In the genomic region with DNA sequence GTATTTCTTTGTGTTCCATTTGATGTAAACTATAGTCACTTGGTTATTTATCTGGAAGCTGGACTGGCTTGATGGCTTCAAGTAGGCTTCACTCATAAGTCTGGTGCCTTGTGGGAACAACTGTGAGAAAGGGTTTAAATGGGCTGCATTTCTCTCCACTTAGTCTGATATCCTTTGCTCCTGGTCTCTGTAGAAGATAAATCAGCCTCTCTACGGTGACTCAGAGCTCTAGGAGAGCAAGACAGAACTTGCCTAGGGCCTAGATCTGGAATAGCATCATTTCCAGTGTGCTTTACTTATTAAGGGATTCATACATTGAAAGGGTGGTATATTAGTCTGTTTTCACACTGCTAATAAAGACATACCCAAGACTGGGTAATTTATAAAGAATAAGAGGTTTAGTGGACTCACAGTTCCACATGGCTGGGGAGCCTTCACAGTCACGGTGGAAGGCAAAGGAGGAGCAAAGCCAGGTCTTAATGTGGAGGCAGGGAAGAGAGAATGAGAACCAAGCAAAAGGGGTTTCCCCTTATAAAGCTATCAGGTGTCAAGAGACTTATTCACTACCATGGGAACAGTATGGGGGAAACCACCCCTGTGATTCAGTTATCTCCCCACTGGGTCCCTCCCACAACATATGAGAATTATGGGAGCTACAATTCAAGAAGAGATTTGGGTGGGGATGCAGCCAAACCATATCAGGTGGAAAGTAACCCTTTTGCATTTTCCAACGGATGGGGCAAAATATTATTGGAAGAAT, we compare ENCODE assay signal across 27 cellular contexts.
DNase-seq lines count a peak whose midpoint lies in the region; FAIRE-seq and TF ChIP-seq lines count a peak whose summit lies in the region.
"Had no signal": no experiment of that assay in that cellular context is flagged by ENCODE, and none has a peak within 500 bp of the region (broad histone marks: within the 10 kb centered on the region; RNA-seq: fewer than 3 reads in every experiment).

No MANE protein-coding gene starts in this region.

- H2AFZ ChIP-seq in keratinocyte (ENCODE audit: control insufficient read depth, low read length) (peak overlapping the region; percentile 26), osteoblast (ENCODE audit: low read length) (no peak overlapping the region)
- H2AFZ ChIP-seq: GM23338 had no signal

- TF ChIP-seq CTCF in bronchial epithelial cell (IDR thresholded peaks at IDR 0.05; ENCODE audit: insufficient read depth, low read length, severe bottlenecking) (no peak), keratinocyte (optimal IDR thresholded peaks at IDR 0.05 in 1 of 3, IDR thresholded peaks at IDR 0.05 in 1 of 3, conservative IDR thresholded peaks at IDR 0.05 in 1 of 3; ENCODE audit: extremely low read depth in 1 of 3, insufficient read depth in 2 of 3, low read length in 3 of 3) (no peak), ovary (IDR thresholded peaks at IDR 0.05) (no peak), osteoblast (IDR thresholded peaks at IDR 0.05; ENCODE audit: extremely low read depth, low read depth, low read length) (no peak)

- no peaks in the 10 kb centered on the region for H3K9me3 ChIP-seq in keratinocyte (ENCODE audit: control insufficient read depth, low read depth, low read length)
- H3K9me3 ChIP-seq in ovary = no peaks in the 10 kb centered on the region
- no peaks in the 10 kb centered on the region for H3K9me3 ChIP-seq in osteoblast (ENCODE audit: low read depth, low read length)

- H4K20me1 ChIP-seq in keratinocyte (ENCODE audit: control insufficient read depth, extremely low read depth, insufficient read depth, low read length) = no peaks in the 10 kb centered on the region
- H4K20me1 ChIP-seq in osteoblast (ENCODE audit: insufficient read depth, low read length) = no peaks in the 10 kb centered on the region

- H3K27me3 ChIP-seq in bronchial epithelial cell (ENCODE audit: control insufficient read depth, insufficient read depth, low read length) (no peaks in the 10 kb centered on the region), keratinocyte (ENCODE audit: control insufficient read depth, extremely low read depth, insufficient read depth, low read length) (no peaks in the 10 kb centered on the region), ovary (no peaks in the 10 kb centered on the region), osteoblast (ENCODE audit: insufficient read depth, low read length) (no peaks in the 10 kb centered on the region)

- intact Hi-C loops in ovary (cut with DNase I) = no loop called here

- WGBS in ovary, 3 donors = 57 to 70% (median 68%) methylated on average over 3 of the region's 3 CpGs

- no peaks in the 10 kb centered on the region for H3K9me1 ChIP-seq in keratinocyte (ENCODE audit: control insufficient read depth, extremely low read depth, insufficient read depth, low read length)

- no peak for TF ChIP-seq POLR2A in ovary (IDR thresholded peaks at IDR 0.05)

- H3K4me1 ChIP-seq in keratinocyte (ENCODE audit: control insufficient read depth, extremely low read depth, insufficient read depth, low read length) (peaks cover 5% of the 10 kb centered on the region), ovary (ENCODE audit: insufficient read depth) (no peaks in the 10 kb centered on the region), osteoblast (ENCODE audit: insufficient read depth, low read length) (no peaks in the 10 kb centered on the region)

- dilution Hi-C loops in keratinocyte (cut with MboI; ENCODE audit: extremely low pct_ligation_motif_present, low sequenced_read_pairs) = no loop called here

- peak overlapping the region; percentile 55 for H3K27ac ChIP-seq in keratinocyte (ENCODE audit: control insufficient read depth, insufficient read depth, low read length)
- no peak overlapping the region for H3K27ac ChIP-seq in ovary
- no peak overlapping the region for H3K27ac ChIP-seq in osteoblast (ENCODE audit: low read depth, low read length)

- DNase-seq in ELR (ENCODE audit: low read depth) (peak; percentile 69), NCI-H226 (peak; percentile 87), bronchial epithelial cell (ENCODE audit: low read depth) (peak; percentile 87), keratinocyte (ENCODE audit: low read depth, low spot score) (no peak), ovary (no peak), osteoblast (ENCODE audit: insufficient read length, low spot score, missing footprints) (no peak), NCI-H1417 (lab: John Stamatoyannopoulos, UW) (no peak), superior temporal gyrus (ENCODE audit: extremely low spot score) (no peak)
- DNase-seq: ACHN; activated CD4-positive, CD25-positive, alpha-beta regulatory T cell; activated CD8-positive, alpha-beta T cell treated with anti-CD3 and anti-CD28 coated beads for 36 hours; activated naive CD4-positive, alpha-beta T cell treated with anti-CD3 and anti-CD28 coated beads, Interleukin-2, amount 10 ng/mL, durations not matched to agents 7 days and 5 days; activated T-cell treated with anti-CD3 and anti-CD28 coated beads, Interleukin-2, amount 50 U/mL, for 1 hour; cortex of kidney; GF-D8; hypothalamus; KBM-7; natural killer cell; NCI-H1048; NCI-H2081 treated with DMSO at 0.1 percent for 48 hours; NCI-H524 treated with DMSO at 0.1 percent for 48 hours; posterior cingulate gyrus; stimulated activated CD4-positive, alpha-beta T cell treated with anti-CD3 and anti-CD28 coated beads, Interleukin-1b, Interleukin-23, amount 100 ng/mL, for 48 hours; stimulated activated naive B cell treated with anti-CD40 and anti-IgM and Interleukin-4, amounts not matched to agents 10 μg/mL and 1 μg/mL and 100 μg/mL, for 72 hours; T-helper 9 cell had no signal

- TF ChIP-seq EP300 in ovary (IDR thresholded peaks at IDR 0.05) = no peak

- FAIRE-seq in bronchial epithelial cell (lab: Jason Lieb, UNC) (no peak), keratinocyte (lab: Jason Lieb, UNC) (peak; percentile 88)
- FAIRE-seq: D721Med had no signal

- H3K4me3 ChIP-seq in bronchial epithelial cell (ENCODE audit: low read depth, low read length) (no peak overlapping the region), keratinocyte (ENCODE audit: control insufficient read depth in 2 of 3, extremely low read depth in 1 of 3, insufficient read depth in 2 of 3, low read depth in 1 of 3, low read length in 3 of 3) (no peak overlapping the region), ovary (no peak overlapping the region), osteoblast (ENCODE audit: insufficient read depth, low read length) (no peak overlapping the region)
- H3K4me3 ChIP-seq: GM23338 had no signal

- H3K79me2 ChIP-seq in keratinocyte (ENCODE audit: control insufficient read depth, insufficient read depth, low read length) (no peaks in the 10 kb centered on the region), osteoblast (ENCODE audit: insufficient read depth, low read length) (no peaks in the 10 kb centered on the region)

- H3K4me2 ChIP-seq in keratinocyte (ENCODE audit: control insufficient read depth, extremely low read depth, insufficient read depth, low read depth, low read length) (no peak overlapping the region), osteoblast (ENCODE audit: insufficient read depth, low read length) (no peak overlapping the region)
- H3K4me2 ChIP-seq: GM23338 had no signal

- no peaks in the 10 kb centered on the region for H3K36me3 ChIP-seq in bronchial epithelial cell (ENCODE audit: control insufficient read depth, insufficient read depth, low read length)
- H3K36me3 ChIP-seq in keratinocyte (ENCODE audit: control insufficient read depth in 2 of 2, extremely low read depth in 1 of 2, insufficient read depth in 2 of 2, low read length in 2 of 2) = no peaks in the 10 kb centered on the region
- H3K36me3 ChIP-seq in ovary = no peaks in the 10 kb centered on the region
- no peaks in the 10 kb centered on the region for H3K36me3 ChIP-seq in osteoblast (ENCODE audit: insufficient read depth, low read length)

- H3K9ac ChIP-seq in keratinocyte (ENCODE audit: control insufficient read depth, extremely low read depth, insufficient read depth, low read length) = no peak overlapping the region

Comparison
In these comparisons a context has a peak if more than half of its experiments do, and no peak if none do; other contexts are left out.
1. DNase-seq: peak in ELR (single experiment), NCI-H226 (single experiment) and bronchial epithelial cell (single experiment); none in keratinocyte (single experiment), ovary (0 of 5), osteoblast (single experiment), NCI-H1417 (0 of 3) and superior temporal gyrus (single experiment).